25 cellular contexts compared by ENCODE assay signal in the genomic region with DNA sequence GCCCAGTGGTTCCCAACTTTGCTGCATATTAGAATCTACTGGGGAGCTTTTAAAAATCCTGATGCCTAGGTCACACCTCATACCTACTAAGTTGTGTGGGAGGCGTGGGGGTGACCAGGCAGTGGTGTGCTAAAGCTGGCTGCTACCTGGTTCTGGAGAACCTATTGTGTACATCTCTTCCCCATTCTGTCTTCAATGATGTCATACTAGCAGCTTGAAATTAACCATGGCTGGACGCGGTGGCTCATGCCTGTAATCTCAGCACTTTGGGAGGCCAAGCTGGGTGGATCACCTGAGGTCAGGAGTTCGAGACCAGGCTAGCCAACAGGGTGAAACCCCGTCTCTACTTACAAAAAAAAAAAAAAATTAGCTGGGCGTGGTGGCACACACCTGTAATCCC. TPM values are rescaled to one million over a fixed set of nuclear protein-coding genes. Genes with fewer than 3 reads are reported as not detected.
DNase-seq lines count a peak whose midpoint lies in the region; ATAC-seq, FAIRE-seq and TF ChIP-seq lines count a peak whose summit lies in the region.
"Had no signal": no experiment of that assay in that cellular context is flagged by ENCODE, and none has a peak within 500 bp of the region (broad histone marks: within the 10 kb centered on the region; RNA-seq: fewer than 3 reads in every experiment).

No MANE protein-coding gene starts in this region.

- H3K4me3 ChIP-seq in HEK293 (ENCODE audit: low read depth, low read length) = no peak overlapping the region
- H3K4me3 ChIP-seq in K562 = no peak overlapping the region
- H3K4me3 ChIP-seq in neuronal stem cell (ENCODE audit: low read length in 2 of 2) = no peak overlapping the region
- H3K4me3 ChIP-seq in right cardiac atrium (ENCODE audit: low read length) = no peak overlapping the region
- H3K4me3 ChIP-seq: BLaER1 treated with 17β-estradiol and CSF1 and Interleukin-3, amounts not matched to agents 10 nM and 100 nM; GM12878; GM23338 had no signal

- no peak overlapping the region for H3K23ac ChIP-seq in neuronal stem cell (ENCODE audit: low read depth, low read length, poor library complexity)

- TF ChIP-seq EP300 in K562 (IDR thresholded peaks at IDR 0.05; ENCODE audit: low read length) = no peak

- CTCF ChIA-PET in HEK293 (lab: Yijun Ruan, JAX) = interaction anchor here (0.6 to 1.2 kb wide), 3 partner anchors 12 to 150 kb away, joined by 3 to 4 read pairs (median 3); no protein-coding TSS in a partner anchor
- CTCF ChIA-PET in K562 (lab: Yijun Ruan, JAX; ENCODE audit: low intra/inter-chr PET ratio) = no interaction called here

- H3K27ac ChIP-seq in HEK293 (ENCODE audit: extremely low read depth, low read depth, low read length) = no peak overlapping the region
- H3K27ac ChIP-seq in K562 (ENCODE audit: extremely low read depth, low read depth, low read length) = no peak overlapping the region
- no peak overlapping the region for H3K27ac ChIP-seq in neuronal stem cell (replicated peaks; ENCODE audit: low read length)
- no peak overlapping the region for H3K27ac ChIP-seq in right cardiac atrium (ENCODE audit: low read length)
- H3K27ac ChIP-seq: 22Rv1; BLaER1 treated with 17β-estradiol and CSF1 and Interleukin-3, amounts not matched to agents 10 nM and 100 nM had no signal

- no peak overlapping the region for H4K91ac ChIP-seq in neuronal stem cell (ENCODE audit: low read depth, low read length, poor library complexity)

- no peak overlapping the region for H2AK5ac ChIP-seq in neuronal stem cell (ENCODE audit: low read depth, low read length)

- H3K36me3 ChIP-seq in HEK293 (ENCODE audit: control insufficient read depth in 2 of 2, insufficient read depth in 1 of 2, low read length in 2 of 2) (no peaks in the 10 kb centered on the region), K562 (ENCODE audit: control insufficient read depth, insufficient read depth, low read length) (no peaks in the 10 kb centered on the region), neuronal stem cell (replicated peaks in 1 of 2; ENCODE audit: control insufficient read depth in 2 of 2, insufficient read depth in 2 of 2, low read length in 2 of 2) (no peaks in the 10 kb centered on the region)
- H3K36me3 ChIP-seq: BE2C; BLaER1 treated with 17β-estradiol and CSF1 and Interleukin-3, amounts not matched to agents 10 nM and 100 nM had no signal

- peak; percentile 71 for DNase-seq in DMS53 (lab: John Stamatoyannopoulos, UW)
- DNase-seq in DMS53 treated with DMSO at 0.1 percent for 48 hours (lab: John Stamatoyannopoulos, UW; ENCODE audit: unreplicated experiment) = no peak
- DNase-seq in K562 (ENCODE audit: extremely low read depth in 1 of 4, low spot score in 3 of 4) = no peak
- no peak for DNase-seq in neuronal stem cell (ENCODE audit: low spot score)
- DNase-seq in AG08396 (ENCODE audit: low spot score) = no peak
- no peak for DNase-seq in NCI-H345 (lab: John Stamatoyannopoulos, UW)
- DNase-seq in right cardiac atrium = no peak
- DNase-seq: AML-193; BE2C; CD4-positive, alpha-beta T cell; CD8-positive, alpha-beta memory T cell; DMS 273 treated with DMSO at 0.1 percent for 48 hours; EL; GDM1; H9; HFFc6 had no signal

- H4K8ac ChIP-seq in neuronal stem cell (ENCODE audit: low read depth, low read length) = no peak overlapping the region

- no peak overlapping the region for H2BK120ac ChIP-seq in neuronal stem cell (ENCODE audit: low read depth, low read length)

- peak overlapping the region; percentile 15 for H3K14ac ChIP-seq in neuronal stem cell (ENCODE audit: low read length)

- in situ Hi-C loops in K562 (cut with MboI) = no loop called here

- TF ChIP-seq POLR2A in K562 (conservative IDR thresholded peaks at IDR 0.05) = no peak

- BruUV-seq in K562 (replicated peaks; lab: Mats Ljungman, UMichigan) = no TSS peak

- H2AFZ ChIP-seq in K562 (ENCODE audit: low read depth, low read length) (peak overlapping the region; percentile 56), neuronal stem cell (ENCODE audit: low read length) (no peak overlapping the region)
- H2AFZ ChIP-seq: GM23338 had no signal

- H3K4me1 ChIP-seq in HEK293 (ENCODE audit: control insufficient read depth, insufficient read depth, low read length) = no peaks in the 10 kb centered on the region
- peaks cover 7 to 41% of the 10 kb centered on the region in 2 experiments for H3K4me1 ChIP-seq in K562 (replicated peaks in 1 of 2; ENCODE audit: control insufficient read depth in 2 of 2, insufficient read depth in 2 of 2, low read length in 2 of 2)
- peaks cover 0 to 3% of the 10 kb centered on the region in 2 donors for H3K4me1 ChIP-seq in neuronal stem cell (ENCODE audit: control insufficient read depth in 2 of 2, insufficient read depth in 1 of 2, low read depth in 1 of 2, low read length in 2 of 2)
- H3K4me1 ChIP-seq in right cardiac atrium (ENCODE audit: control insufficient read depth, insufficient read depth, low read length) = no peaks in the 10 kb centered on the region
- H3K4me1 ChIP-seq: BE2C had no signal

- no peaks in the 10 kb centered on the region for H3K9me1 ChIP-seq in K562 (ENCODE audit: control insufficient read depth, insufficient read depth, low read length)

- TF ChIP-seq CTCF in HEK293 (tag by site-specific recombination; IDR thresholded peaks at IDR 0.05) = no peak
- no peak for TF ChIP-seq CTCF in K562 (IDR thresholded peaks at IDR 0.05 in 2 of 3, conservative IDR thresholded peaks at IDR 0.05 in 1 of 3; ENCODE audit: insufficient read depth in 2 of 3, low read depth in 1 of 3, low read length in 3 of 3)

- no peak for TF ChIP-seq RAD21 in K562 (CRISPR knock-in tag; conservative IDR thresholded peaks at IDR 0.05 in 1 of 2, IDR thresholded peaks at IDR 0.05 in 1 of 2)

- H4K20me1 ChIP-seq in K562 (replicated peaks; ENCODE audit: control insufficient read depth, insufficient read depth, low read length) = no peaks in the 10 kb centered on the region

- no peak overlapping the region for H3K18ac ChIP-seq in neuronal stem cell (ENCODE audit: low read length)

- no peak overlapping the region for H3K9ac ChIP-seq in K562 (ENCODE audit: insufficient read depth in 1 of 2, low read depth in 2 of 2, low read length in 2 of 2)
- H3K9ac ChIP-seq in neuronal stem cell (ENCODE audit: low read depth, low read length, poor library complexity) = no peak overlapping the region
- H3K9ac ChIP-seq: BLaER1 treated with 17β-estradiol and CSF1 and Interleukin-3, amounts not matched to agents 10 nM and 100 nM had no signal

- no peak overlapping the region for H2BK5ac ChIP-seq in neuronal stem cell (ENCODE audit: low read length)

- H2BK15ac ChIP-seq in neuronal stem cell (ENCODE audit: low read length) = no peak overlapping the region

- no peak overlapping the region for H3K4ac ChIP-seq in neuronal stem cell (ENCODE audit: low read length)

- no peaks in the 10 kb centered on the region for H3K79me1 ChIP-seq in neuronal stem cell (ENCODE audit: low read depth, low read length)

- ATAC-seq in K562 (no peak), right cardiac atrium (no peak)
- ATAC-seq: GM12878, GM23338, HCT116 had no signal

- H2BK12ac ChIP-seq in neuronal stem cell (ENCODE audit: low read length) = no peak overlapping the region

- H3K27me3 ChIP-seq in K562 (ENCODE audit: control insufficient read depth in 2 of 2, insufficient read depth in 2 of 2, low read length in 2 of 2) = no peaks in the 10 kb centered on the region
- no peaks in the 10 kb centered on the region for H3K27me3 ChIP-seq in neuronal stem cell (ENCODE audit: control insufficient read depth in 3 of 3, insufficient read depth in 3 of 3, low read depth in 1 of 3, low read length in 3 of 3)
- H3K27me3 ChIP-seq in right cardiac atrium (ENCODE audit: control insufficient read depth, insufficient read depth) = no peaks in the 10 kb centered on the region
- H3K27me3 ChIP-seq: BE2C; BLaER1 treated with 17β-estradiol and CSF1 and Interleukin-3, amounts not matched to agents 10 nM and 100 nM had no signal

- POLR2A ChIA-PET in HEK293 (lab: Yijun Ruan, JAX) (interaction anchor here (0.9 to 1.7 kb wide), 2 partner anchors 10 to 11 kb away, joined by 3 to 5 read pairs; a partner anchor contains a TSS), K562 (lab: Yijun Ruan, JAX) (interaction anchor here (0.8 to 2.9 kb wide), 4 partner anchors 10 to 100 kb away, joined by 3 to 15 read pairs (median 7); no protein-coding TSS in a partner anchor)

- H3K9me3 ChIP-seq in HEK293 (ENCODE audit: control insufficient read depth, insufficient read depth, low read depth, low read length) (no peaks in the 10 kb centered on the region), K562 (replicated peaks; ENCODE audit: control insufficient read depth, insufficient read depth, low read depth, low read length) (no peaks in the 10 kb centered on the region; the same call in 1 of the 2 replicates), neuronal stem cell (replicated peaks in 1 of 2; ENCODE audit: control insufficient read depth in 2 of 2, insufficient read depth in 1 of 2, low read depth in 1 of 2, low read length in 2 of 2) (no peaks in the 10 kb centered on the region), right cardiac atrium (ENCODE audit: control insufficient read depth, low read length) (no peaks in the 10 kb centered on the region)
- H3K9me3 ChIP-seq: BE2C; BLaER1 treated with 17β-estradiol and CSF1 and Interleukin-3, amounts not matched to agents 10 nM and 100 nM had no signal

- no peak for FAIRE-seq in K562 (lab: Jason Lieb, UNC)
- FAIRE-seq: A204.1, D721Med, GM12878, GM19239 had no signal

- no peak overlapping the region for H3K4me2 ChIP-seq in K562 (ENCODE audit: insufficient read depth, low read length)
- no peak overlapping the region for H3K4me2 ChIP-seq in neuronal stem cell (ENCODE audit: insufficient read depth, low read length, poor library complexity, severe bottlenecking)
- H3K4me2 ChIP-seq: BLaER1 treated with 17β-estradiol and CSF1 and Interleukin-3, amounts not matched to agents 10 nM and 100 nM; GM23338 had no signal

- intact Hi-C loops in K562 (cut with micrococcal nuclease) (no loop called here), right cardiac atrium (cut with DNase I) (no loop called here)

- 43% methylated on average over 5 of the region's 6 CpGs for WGBS in K562 (ENCODE audit: insufficient coverage, low coverage, missing lambda C conversion rate)
- no CpG with 5 or more reads among the region's 6 CpGs for whole genome bisulfite sequencing in neuronal stem cell (ENCODE audit: extremely low coverage in 2 of 2, insufficient read length in 2 of 2, insufficient replicate concordance in 1 of 2), 2 donors
- 85% methylated on average over 6 of the region's 6 CpGs for WGBS in right cardiac atrium

- H3K79me2 ChIP-seq in K562 (ENCODE audit: control insufficient read depth, insufficient read depth, low read length) = no peaks in the 10 kb centered on the region

RNA-seq across cellular contexts. Expression of a gene that starts 11.3 kb away (rescaled TPM):
- 88.0 and 129 TPM in 2 replicates for total RNA-seq in K562 (2011; cell fraction: chromatin; rRNA removed; ENCODE audit: low replicate concordance)
- 64.0 and 66.8 TPM in 2 replicates for total RNA-seq in K562 (2011; cell fraction: nucleolus; rRNA removed)
- total RNA-seq in K562 (2011; cell fraction: nucleoplasm; rRNA removed) = 80.4 and 113 TPM in 2 replicates
- total RNA-seq in K562 (2014; rRNA removed) = 25.7 and 25.8 TPM in 2 replicates
- total RNA-seq in K562 (2014; rRNA removed; fragmentation: Illumina TruSeq; extraction: Trizol) = 26.3 and 29.8 TPM in 2 replicates
- total RNA-seq in K562 (2015; rRNA removed; fragmentation: Illumina TruSeq; extraction: Trizol) = 33.2 and 33.7 TPM in 2 replicates
- total RNA-seq in K562 (2021) = 29.1 and 29.2 TPM in 2 replicates
- 44.4 and 59.6 TPM in 2 replicates for polyA plus RNA-seq in K562 (2011; rRNA removed)
- polyA plus RNA-seq in K562 (2011; cell fraction: cytosol; rRNA removed) = 26.6 and 30.8 TPM in 2 replicates
- polyA plus RNA-seq in K562 (2011; cell fraction: nucleus; rRNA removed) = 92.1 and 137 TPM in 2 replicates
- polyA plus RNA-seq in K562 (2012) = 24.3 and 28.6 TPM in 2 replicates
- 30.5 and 33.7 TPM in 2 replicates for polyA plus RNA-seq in K562 (2014; fragmentation: Illumina TruSeq; extraction: Trizol)
- 10 to 100 TPM; 10.9 to 11.1 TPM for polyA plus RNA-seq in K562 (2014; fragmentation: Nextera tagmentation; extraction: Ambion mirVana)
- 26.7 and 27.7 TPM in 2 replicates for polyA plus RNA-seq in K562 (2014; rRNA removed)
- 58.5 and 80.6 TPM in 2 replicates for polyA minus RNA-seq in K562 (2011; rRNA and poly(A)+ RNA removed)
- 21.7 and 34.5 TPM in 2 replicates for polyA minus RNA-seq in K562 (2011; cell fraction: cytosol; rRNA and poly(A)+ RNA removed)
- 64.1 and 102 TPM in 2 replicates for polyA minus RNA-seq in K562 (2011; cell fraction: nucleus; rRNA and poly(A)+ RNA removed)
- 33.0 TPM for polyA plus RNA-seq in neuronal stem cell (2013, experiment 1 of 2)
- polyA plus RNA-seq in neuronal stem cell (2013, experiment 2 of 2) = 33.8 TPM
- 10 to 100 TPM; 21.4 to 28.1 (median 24.7) TPM for total RNA-seq in right cardiac atrium
- 11.7 TPM for polyA plus RNA-seq in right cardiac atrium
